ENCODE assay signal across 32 cellular contexts in the genomic region with DNA sequence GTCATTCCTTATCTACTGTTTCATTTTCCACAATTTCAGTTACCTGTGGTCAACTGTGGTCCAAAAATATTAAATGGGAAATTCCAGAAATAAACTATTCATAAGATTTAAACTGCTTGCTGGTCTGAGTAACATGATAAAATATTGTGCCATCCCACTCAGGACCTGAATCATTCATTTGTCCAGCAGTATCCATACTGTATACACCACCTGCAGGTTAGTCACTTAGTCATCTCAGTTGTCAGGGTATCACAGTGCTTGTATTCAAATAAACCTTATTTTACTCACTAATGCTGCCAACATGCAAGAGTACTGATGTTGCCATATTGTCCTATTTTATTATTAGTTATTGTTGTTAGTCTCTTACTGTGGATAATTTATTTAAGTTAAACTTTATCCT.
"Had no signal": no experiment of that assay in that cellular context is flagged by ENCODE, and none has a peak within 500 bp of the region (broad histone marks: within the 10 kb centered on the region; RNA-seq: fewer than 3 reads in every experiment).

No MANE protein-coding gene starts in this region.

- H3K4me1 Mint-ChIP-seq: natural killer cell, neural progenitor cell had no signal

- H3K27me3 ChIP-seq: cardiac muscle cell, heart right ventricle, left lung, neural progenitor cell, sigmoid colon had no signal

- H3K4me3 ChIP-seq: cardiac muscle cell, colonic mucosa, heart right ventricle, left lung, lower lobe of right lung, neural progenitor cell, psoas muscle, sigmoid colon, thoracic aorta had no signal

- H3K36me3 Mint-ChIP-seq: activated naive CD8-positive, alpha-beta T cell; natural killer cell; neural progenitor cell had no signal

- H3K27ac ChIP-seq: cardiac muscle cell, colonic mucosa, heart right ventricle, left lung, lower lobe of right lung, neural progenitor cell, parathyroid adenoma, psoas muscle, sigmoid colon, thoracic aorta had no signal

- H3K27ac Mint-ChIP-seq: activated naive CD8-positive, alpha-beta T cell; activated T-cell treated with anti-CD3 and anti-CD28 coated beads, Interleukin-2, amount 50 U/mL, for 72 hours; natural killer cell; neural progenitor cell; T-helper 2 cell treated with Interferon-gamma antibody and Interleukin-4, amounts not matched to agents 5 μg/mL and 100 μg/mL, for 36 hours had no signal

- ATAC-seq: activated T-cell treated with anti-CD3 and anti-CD28 coated beads, Interleukin-2, amount 50 U/mL, for 72 hours; esophagus mucosa; heart right ventricle; left lung; lower lobe of right lung; natural killer cell; psoas muscle had no signal

- H3K36me3 ChIP-seq: cardiac muscle cell, colonic mucosa, heart right ventricle, left lung, lower lobe of right lung, neural progenitor cell, sigmoid colon, thoracic aorta had no signal

- FAIRE-seq: small intestine, urothelium cell line had no signal

- H3K4me3 Mint-ChIP-seq: activated naive CD8-positive, alpha-beta T cell; activated T-cell treated with anti-CD3 and anti-CD28 coated beads, Interleukin-2, amount 50 U/mL, for 72 hours; natural killer cell; neural progenitor cell; T-helper 2 cell treated with Interferon-gamma antibody and Interleukin-4, amounts not matched to agents 5 μg/mL and 100 μg/mL, for 36 hours had no signal

- DNase-seq: activated CD4-positive, alpha-beta T cell treated with anti-CD3 and anti-CD28 coated beads for 4 hours; activated CD4-positive, alpha-beta T cell treated with anti-CD3 and anti-CD28 coated beads, Interleukin-2, amount 50 U/mL, for 4 hours; activated effector memory CD4-positive, alpha-beta T cell treated with Interleukin-2 at 50 U/mL for 16 hours; activated naive CD4-positive, alpha-beta T cell treated with Interleukin-2 at 50 U/mL for 16 hours; activated T-cell treated with anti-CD3 and anti-CD28 coated beads for 4 hours; activated T-cell treated with anti-CD3 and anti-CD28 coated beads, Interleukin-2, amount 50 U/mL, for 72 hours; anterior cingulate cortex; cerebellar nuclear complex; colonic mucosa; effector CD8-positive, alpha-beta T cell; foreskin fibroblast; heart right ventricle; left lung; lower lobe of right lung; mesendoderm; natural killer cell; occipital lobe; psoas muscle; sigmoid colon; small intestine; stimulated activated CD4-positive, alpha-beta T cell treated with anti-CD3 and anti-CD28 coated beads, Interleukin-4, amount 100 ng/mL, for 4 hours; stimulated activated CD8-positive, alpha-beta memory T cell treated with anti-CD3 and anti-CD28 coated beads, Interleukin-4, amount 100 ng/mL, for 48 hours; stimulated activated naive CD4-positive, alpha-beta T cell; trophoblast cell had no signal

- H3K9me3 Mint-ChIP-seq: activated T-cell treated with anti-CD3 and anti-CD28 coated beads, Interleukin-2, amount 50 U/mL, for 72 hours; neural progenitor cell; T-helper 2 cell treated with Interferon-gamma antibody and Interleukin-4, amounts not matched to agents 5 μg/mL and 100 μg/mL, for 36 hours had no signal
